1 cellular context compared by ENCODE assay signal in genomic region chr6:16239090-16239797, GRCh38.
TF ChIP-seq lines count a peak whose summit lies in the region.

No MANE protein-coding gene starts in this region.

TF ChIP-seq in K562, 482 proteins besides CTCF, POLR2A, EP300 and RAD21 (continued from another document and continues in another):
- TF ChIP-seq, protein P1, sequence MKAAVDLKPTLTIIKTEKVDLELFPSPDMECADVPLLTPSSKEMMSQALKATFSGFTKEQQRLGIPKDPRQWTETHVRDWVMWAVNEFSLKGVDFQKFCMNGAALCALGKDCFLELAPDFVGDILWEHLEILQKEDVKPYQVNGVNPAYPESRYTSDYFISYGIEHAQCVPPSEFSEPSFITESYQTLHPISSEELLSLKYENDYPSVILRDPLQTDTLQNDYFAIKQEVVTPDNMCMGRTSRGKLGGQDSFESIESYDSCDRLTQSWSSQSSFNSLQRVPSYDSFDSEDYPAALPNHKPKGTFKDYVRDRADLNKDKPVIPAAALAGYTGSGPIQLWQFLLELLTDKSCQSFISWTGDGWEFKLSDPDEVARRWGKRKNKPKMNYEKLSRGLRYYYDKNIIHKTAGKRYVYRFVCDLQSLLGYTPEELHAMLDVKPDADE (conservative IDR thresholded peaks at IDR 0.05; ENCODE audit: control insufficient read depth, low read depth, low read length), result no peak
- TF ChIP-seq ZNF212 (CRISPR knock-in tag; IDR thresholded peaks at IDR 0.05), result no peak
- TF ChIP-seq, protein P2, sequence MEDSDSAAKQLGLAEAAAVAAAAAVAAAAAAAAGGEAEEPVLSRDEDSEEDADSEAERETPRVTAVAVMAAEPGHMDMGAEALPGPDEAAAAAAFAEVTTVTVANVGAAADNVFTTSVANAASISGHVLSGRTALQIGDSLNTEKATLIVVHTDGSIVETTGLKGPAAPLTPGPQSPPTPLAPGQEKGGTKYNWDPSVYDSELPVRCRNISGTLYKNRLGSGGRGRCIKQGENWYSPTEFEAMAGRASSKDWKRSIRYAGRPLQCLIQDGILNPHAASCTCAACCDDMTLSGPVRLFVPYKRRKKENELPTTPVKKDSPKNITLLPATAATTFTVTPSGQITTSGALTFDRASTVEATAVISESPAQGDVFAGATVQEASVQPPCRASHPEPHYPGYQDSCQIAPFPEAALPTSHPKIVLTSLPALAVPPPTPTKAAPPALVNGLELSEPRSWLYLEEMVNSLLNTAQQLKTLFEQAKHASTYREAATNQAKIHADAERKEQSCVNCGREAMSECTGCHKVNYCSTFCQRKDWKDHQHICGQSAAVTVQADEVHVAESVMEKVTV (CRISPR knock-in tag; IDR thresholded peaks at IDR 0.05), result no peak
- TF ChIP-seq, protein P3, sequence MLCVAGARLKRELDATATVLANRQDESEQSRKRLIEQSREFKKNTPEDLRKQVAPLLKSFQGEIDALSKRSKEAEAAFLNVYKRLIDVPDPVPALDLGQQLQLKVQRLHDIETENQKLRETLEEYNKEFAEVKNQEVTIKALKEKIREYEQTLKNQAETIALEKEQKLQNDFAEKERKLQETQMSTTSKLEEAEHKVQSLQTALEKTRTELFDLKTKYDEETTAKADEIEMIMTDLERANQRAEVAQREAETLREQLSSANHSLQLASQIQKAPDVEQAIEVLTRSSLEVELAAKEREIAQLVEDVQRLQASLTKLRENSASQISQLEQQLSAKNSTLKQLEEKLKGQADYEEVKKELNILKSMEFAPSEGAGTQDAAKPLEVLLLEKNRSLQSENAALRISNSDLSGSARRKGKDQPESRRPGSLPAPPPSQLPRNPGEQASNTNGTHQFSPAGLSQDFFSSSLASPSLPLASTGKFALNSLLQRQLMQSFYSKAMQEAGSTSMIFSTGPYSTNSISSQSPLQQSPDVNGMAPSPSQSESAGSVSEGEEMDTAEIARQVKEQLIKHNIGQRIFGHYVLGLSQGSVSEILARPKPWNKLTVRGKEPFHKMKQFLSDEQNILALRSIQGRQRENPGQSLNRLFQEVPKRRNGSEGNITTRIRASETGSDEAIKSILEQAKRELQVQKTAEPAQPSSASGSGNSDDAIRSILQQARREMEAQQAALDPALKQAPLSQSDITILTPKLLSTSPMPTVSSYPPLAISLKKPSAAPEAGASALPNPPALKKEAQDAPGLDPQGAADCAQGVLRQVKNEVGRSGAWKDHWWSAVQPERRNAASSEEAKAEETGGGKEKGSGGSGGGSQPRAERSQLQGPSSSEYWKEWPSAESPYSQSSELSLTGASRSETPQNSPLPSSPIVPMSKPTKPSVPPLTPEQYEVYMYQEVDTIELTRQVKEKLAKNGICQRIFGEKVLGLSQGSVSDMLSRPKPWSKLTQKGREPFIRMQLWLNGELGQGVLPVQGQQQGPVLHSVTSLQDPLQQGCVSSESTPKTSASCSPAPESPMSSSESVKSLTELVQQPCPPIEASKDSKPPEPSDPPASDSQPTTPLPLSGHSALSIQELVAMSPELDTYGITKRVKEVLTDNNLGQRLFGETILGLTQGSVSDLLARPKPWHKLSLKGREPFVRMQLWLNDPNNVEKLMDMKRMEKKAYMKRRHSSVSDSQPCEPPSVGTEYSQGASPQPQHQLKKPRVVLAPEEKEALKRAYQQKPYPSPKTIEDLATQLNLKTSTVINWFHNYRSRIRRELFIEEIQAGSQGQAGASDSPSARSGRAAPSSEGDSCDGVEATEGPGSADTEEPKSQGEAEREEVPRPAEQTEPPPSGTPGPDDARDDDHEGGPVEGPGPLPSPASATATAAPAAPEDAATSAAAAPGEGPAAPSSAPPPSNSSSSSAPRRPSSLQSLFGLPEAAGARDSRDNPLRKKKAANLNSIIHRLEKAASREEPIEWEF (CRISPR knock-in tag; IDR thresholded peaks at IDR 0.05), result no peak
- TF ChIP-seq DACH1 (IDR thresholded peaks at IDR 0.05; ENCODE audit: partially characterized antibody), result no peak
- TF ChIP-seq NFYB (IDR thresholded peaks at IDR 0.05; ENCODE audit: extremely low read depth, insufficient read length), result no peak
- no peak for TF ChIP-seq PPARD (CRISPR knock-in tag; IDR thresholded peaks at IDR 0.05)
- TF ChIP-seq FOXJ3 (CRISPR knock-in tag; IDR thresholded peaks at IDR 0.05), result no peak
- TF ChIP-seq, protein P4, sequence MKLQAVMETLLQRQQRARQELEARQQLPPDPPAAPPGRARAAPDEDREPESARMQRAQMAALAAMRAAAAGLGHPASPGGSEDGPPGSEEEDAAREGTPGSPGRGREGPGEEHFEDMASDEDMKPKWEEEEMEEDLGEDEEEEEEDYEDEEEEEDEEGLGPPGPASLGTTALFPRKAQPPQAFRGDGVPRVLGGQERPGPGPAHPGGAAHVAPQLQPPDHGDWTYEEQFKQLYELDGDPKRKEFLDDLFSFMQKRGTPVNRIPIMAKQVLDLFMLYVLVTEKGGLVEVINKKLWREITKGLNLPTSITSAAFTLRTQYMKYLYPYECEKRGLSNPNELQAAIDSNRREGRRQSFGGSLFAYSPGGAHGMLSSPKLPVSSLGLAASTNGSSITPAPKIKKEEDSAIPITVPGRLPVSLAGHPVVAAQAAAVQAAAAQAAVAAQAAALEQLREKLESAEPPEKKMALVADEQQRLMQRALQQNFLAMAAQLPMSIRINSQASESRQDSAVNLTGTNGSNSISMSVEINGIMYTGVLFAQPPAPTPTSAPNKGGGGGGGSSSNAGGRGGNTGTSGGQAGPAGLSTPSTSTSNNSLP (IDR thresholded peaks at IDR 0.05; ENCODE audit: borderline replicate concordance, low read depth, low read length), result no peak
- TF ChIP-seq FOXM1 (IDR thresholded peaks at IDR 0.05; ENCODE audit: low read depth), result no peak
- 0 out of 2 replicates have a peak, but pooled peaks have one; percentile 30 for TF ChIP-seq FOXM1 (CRISPR knock-in tag; IDR thresholded peaks at IDR 0.05; ENCODE audit: low read depth)
- TF ChIP-seq, protein P5, sequence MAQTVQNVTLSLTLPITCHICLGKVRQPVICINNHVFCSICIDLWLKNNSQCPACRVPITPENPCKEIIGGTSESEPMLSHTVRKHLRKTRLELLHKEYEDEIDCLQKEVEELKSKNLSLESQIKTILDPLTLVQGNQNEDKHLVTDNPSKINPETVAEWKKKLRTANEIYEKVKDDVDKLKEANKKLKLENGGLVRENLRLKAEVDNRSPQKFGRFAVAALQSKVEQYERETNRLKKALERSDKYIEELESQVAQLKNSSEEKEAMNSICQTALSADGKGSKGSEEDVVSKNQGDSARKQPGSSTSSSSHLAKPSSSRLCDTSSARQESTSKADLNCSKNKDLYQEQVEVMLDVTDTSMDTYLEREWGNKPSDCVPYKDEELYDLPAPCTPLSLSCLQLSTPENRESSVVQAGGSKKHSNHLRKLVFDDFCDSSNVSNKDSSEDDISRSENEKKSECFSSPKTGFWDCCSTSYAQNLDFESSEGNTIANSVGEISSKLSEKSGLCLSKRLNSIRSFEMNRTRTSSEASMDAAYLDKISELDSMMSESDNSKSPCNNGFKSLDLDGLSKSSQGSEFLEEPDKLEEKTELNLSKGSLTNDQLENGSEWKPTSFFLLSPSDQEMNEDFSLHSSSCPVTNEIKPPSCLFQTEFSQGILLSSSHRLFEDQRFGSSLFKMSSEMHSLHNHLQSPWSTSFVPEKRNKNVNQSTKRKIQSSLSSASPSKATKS (CRISPR knock-in tag; IDR thresholded peaks at IDR 0.05), result no peak
- TF ChIP-seq POLR3G (IDR thresholded peaks at IDR 0.05; ENCODE audit: extremely low read depth, insufficient read length, insufficient replicate concordance), result no peak
- TF ChIP-seq ATF7 (IDR thresholded peaks at IDR 0.05), result peak; percentile 7; the same call in 1 of the 2 replicates
- no peak for TF ChIP-seq SRF (CRISPR knock-in tag; IDR thresholded peaks at IDR 0.05)
- TF ChIP-seq NR2C2 (CRISPR knock-in tag; IDR thresholded peaks at IDR 0.05), result no peak
- peak; percentile 2; the same call in 1 of the 2 replicates for TF ChIP-seq NR2C2 (tag; IDR thresholded peaks at IDR 0.05)
- peak; percentile 43; the same call in 1 of the 2 replicates for TF ChIP-seq ZNF583 (CRISPR knock-in tag; IDR thresholded peaks at IDR 0.05)
- TF ChIP-seq STAG1 (CRISPR knock-in tag; IDR thresholded peaks at IDR 0.05; ENCODE audit: borderline replicate concordance), result no peak
- TF ChIP-seq MGA (IDR thresholded peaks at IDR 0.05), result peak; percentile 69
- no peak for TF ChIP-seq ZNF224 (CRISPR knock-in tag; IDR thresholded peaks at IDR 0.05)
- TF ChIP-seq AFF4 (CRISPR knock-in tag; IDR thresholded peaks at IDR 0.05), result 0 out of 2 replicates have a peak, but pooled peaks have one; percentile 18
- no peak for TF ChIP-seq POU5F1 (IDR thresholded peaks at IDR 0.05; ENCODE audit: borderline replicate concordance, low read depth, low read length, partially characterized antibody)
